Comparison of ENCODE assay signal across 23 cellular contexts in the genomic region with DNA sequence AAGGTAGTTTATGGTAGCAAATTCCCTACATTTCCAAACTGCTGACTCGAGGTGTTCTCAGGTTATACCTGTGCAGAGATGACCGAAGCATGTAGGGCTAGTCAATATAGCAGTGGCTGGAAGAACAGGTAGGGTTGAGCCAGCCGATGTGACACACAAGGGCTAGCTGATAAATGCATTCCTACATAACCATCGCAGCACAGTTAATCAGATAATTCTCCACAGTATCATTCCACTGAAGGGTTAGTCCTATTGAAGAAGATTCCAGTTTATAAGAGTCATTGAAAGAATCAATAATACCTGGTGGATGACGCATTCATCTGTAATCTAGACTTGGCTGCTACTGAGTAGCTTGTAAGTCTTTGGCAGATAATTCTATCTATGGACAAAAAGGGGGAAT.
A peak's percentile ranks its signal among the peaks of the same experiment; 100 is the strongest.
DNase-seq lines count a peak whose midpoint lies in the region; ATAC-seq, FAIRE-seq and TF ChIP-seq lines count a peak whose summit lies in the region.
"Had no signal": no experiment of that assay in that cellular context is flagged by ENCODE, and none has a peak within 500 bp of the region (broad histone marks: within the 10 kb centered on the region; RNA-seq: fewer than 3 reads in every experiment).

No MANE protein-coding gene starts in this region.

- H4K20me1 ChIP-seq in PC-3 (ENCODE audit: low read length), result no peaks in the 10 kb centered on the region

- H2AK5ac ChIP-seq in trophoblast cell (ENCODE audit: low read length), result no peak overlapping the region

- H4K12ac ChIP-seq in trophoblast cell (ENCODE audit: low read depth, low read length), result no peak overlapping the region

- no peaks in the 10 kb centered on the region for H3F3A ChIP-seq in PC-3 (ENCODE audit: low read length, unreplicated experiment)

- ATAC-seq in PC-3, result peak; percentile 93
- ATAC-seq: psoas muscle; stimulated activated effector memory CD8-positive, alpha-beta T cell treated with anti-CD3 and anti-CD28 coated beads, Interleukin-12 subunit alpha, Interleukin-12 subunit beta, amount 100 ng/mL, for 72 hours had no signal

- H3K9me2 ChIP-seq in PC-3 (replicated peaks; ENCODE audit: low read length), result no peaks in the 10 kb centered on the region

- WGBS in trophoblast cell (ENCODE audit: extremely low coverage, insufficient coverage, insufficient read length), result no CpG with 5 or more reads among the region's 5 CpGs

- no peak overlapping the region for H4K8ac ChIP-seq in trophoblast cell (ENCODE audit: low read depth, low read length)

- intact Hi-C loops in PC-3 (cut with micrococcal nuclease), result no loop called here

- H3K23ac ChIP-seq in trophoblast cell (ENCODE audit: low read length), result no peak overlapping the region

- no peak overlapping the region for H2AFZ ChIP-seq in PC-3 (ENCODE audit: low read length)
- no peak overlapping the region for H2AFZ ChIP-seq in trophoblast cell (ENCODE audit: insufficient read depth, low read length, poor library complexity)

- POLR2A ChIA-PET in PC-3 (lab: Charles Lee; ENCODE audit: unreplicated experiment), result no interaction called here

- no peak overlapping the region for H2BK12ac ChIP-seq in trophoblast cell (ENCODE audit: low read length)

- H3K36me3 ChIP-seq in PC-3 (ENCODE audit: low read depth, low read length) (no peaks in the 10 kb centered on the region), bronchial epithelial cell (ENCODE audit: control insufficient read depth, insufficient read depth, low read length) (no peaks in the 10 kb centered on the region), trophoblast cell (ENCODE audit: control insufficient read depth in 1 of 2, insufficient read depth in 2 of 2, low read length in 2 of 2) (no peaks in the 10 kb centered on the region)

- no peak overlapping the region for H3K4ac ChIP-seq in trophoblast cell (ENCODE audit: low read depth, low read length)

- peak overlapping the region; percentile 43 for H3K4me2 ChIP-seq in PC-3 (ENCODE audit: low read length)
- no peak overlapping the region for H3K4me2 ChIP-seq in trophoblast cell (ENCODE audit: low read length)

- H3K27ac ChIP-seq in PC-3 (ENCODE audit: low read length) (peak overlapping the region; percentile 81), trophoblast cell (ENCODE audit: low read depth, low read length) (no peak overlapping the region)
- H3K27ac ChIP-seq: dorsolateral prefrontal cortex, psoas muscle had no signal

- no peaks in the 10 kb centered on the region for H3K79me1 ChIP-seq in trophoblast cell (ENCODE audit: low read length)

- no peak overlapping the region for H4K91ac ChIP-seq in trophoblast cell (ENCODE audit: low read depth, low read length)

- no peaks in the 10 kb centered on the region for H3K79me2 ChIP-seq in PC-3 (ENCODE audit: low read length)
- H3K79me2 ChIP-seq in trophoblast cell (ENCODE audit: control insufficient read depth, insufficient read depth, low read length, poor library complexity), result no peaks in the 10 kb centered on the region

- H2BK5ac ChIP-seq in trophoblast cell (ENCODE audit: low read depth, low read length, poor library complexity), result no peak overlapping the region

- H3K4me1 ChIP-seq in PC-3 (ENCODE audit: insufficient read depth, low read length), result peaks cover 68% of the 10 kb centered on the region
- H3K4me1 ChIP-seq in trophoblast cell (ENCODE audit: control insufficient read depth in 1 of 2, insufficient read depth in 2 of 2, low read length in 2 of 2), result peaks cover 0 to 3% of the 10 kb centered on the region in 2 experiments
- H3K4me1 ChIP-seq: psoas muscle had no signal

- H3K4me3 ChIP-seq in PC-3 (ENCODE audit: low read length), result no peak overlapping the region
- no peak overlapping the region for H3K4me3 ChIP-seq in bronchial epithelial cell (ENCODE audit: low read depth, low read length)
- no peak overlapping the region for H3K4me3 ChIP-seq in trophoblast cell (ENCODE audit: low read depth, low read length)
- H3K4me3 ChIP-seq: dorsolateral prefrontal cortex, lung, psoas muscle had no signal

- H2BK120ac ChIP-seq in trophoblast cell (ENCODE audit: insufficient read depth, low read length, poor library complexity), result no peak overlapping the region

- no peaks in the 10 kb centered on the region for H3K27me3 ChIP-seq in PC-3 (ENCODE audit: low read length)
- no peaks in the 10 kb centered on the region for H3K27me3 ChIP-seq in bronchial epithelial cell (ENCODE audit: control insufficient read depth, insufficient read depth, low read length)
- no peaks in the 10 kb centered on the region for H3K27me3 ChIP-seq in trophoblast cell (ENCODE audit: insufficient read depth, low read length)

- H3K18ac ChIP-seq in trophoblast cell (ENCODE audit: low read length), result no peak overlapping the region

- CTCF ChIA-PET in PC-3 (lab: Charles Lee), result no interaction called here

- BruUV-seq in PC-3 (replicated peaks; lab: Mats Ljungman, UMichigan), result no TSS peak

- TF ChIP-seq CTCF in PC-3 (conservative IDR thresholded peaks at IDR 0.05; ENCODE audit: low read depth, low read length), result no peak
- TF ChIP-seq CTCF in bronchial epithelial cell (IDR thresholded peaks at IDR 0.05; ENCODE audit: insufficient read depth, low read length, severe bottlenecking), result no peak

- no peak overlapping the region for H3K14ac ChIP-seq in trophoblast cell (ENCODE audit: low read length)

- H3K9ac ChIP-seq in PC-3 (ENCODE audit: low read length) (peak overlapping the region; percentile 11; the same call in 1 of the 2 replicates), trophoblast cell (ENCODE audit: low read length) (no peak overlapping the region)

- H3K9me3 ChIP-seq in PC-3 (ENCODE audit: low read length) (no peaks in the 10 kb centered on the region), trophoblast cell (ENCODE audit: insufficient read depth, low read depth, low read length) (no peaks in the 10 kb centered on the region)
- H3K9me3 ChIP-seq: psoas muscle had no signal

- peak; percentile 56 for DNase-seq in ELR (ENCODE audit: low read depth)
- DNase-seq in PC-3, result peak; percentile 95
- peak; percentile 99 for DNase-seq in bronchial epithelial cell (ENCODE audit: low read depth)
- peak; percentile 88 to 94 for DNase-seq in trophoblast cell
- DNase-seq in activated CD4-positive, alpha-beta T cell treated with anti-CD3 and anti-CD28 coated beads, Interleukin-2, amount 50 U/mL, for 1 hour, result no peak
- no peak for DNase-seq in anterior cingulate cortex (lab: John Stamatoyannopoulos, UW)
- no peak for DNase-seq in frontal cortex (ENCODE audit: low spot score in 2 of 2)
- DNase-seq in DMS53 treated with DMSO at 0.1 percent for 48 hours (lab: John Stamatoyannopoulos, UW; ENCODE audit: unreplicated experiment), result no peak
- DNase-seq: activated CD4-positive, alpha-beta memory T cell treated with anti-CD3 and anti-CD28 coated beads for 36 hours; activated CD4-positive, CD25-positive, alpha-beta regulatory T cell; activated effector memory CD4-positive, alpha-beta T cell treated with anti-CD3 and anti-CD28 coated beads, Interleukin-2, amount 50 U/mL, for 16 hours; CD4-positive, alpha-beta T cell; central memory CD4-positive, alpha-beta T cell; dorsolateral prefrontal cortex; HFFc6; IMR-90; kidney; NCI-H510A treated with DMSO at 0.1 percent for 48 hours; psoas muscle; RPMI8226; stimulated activated CD4-positive, alpha-beta T cell treated with anti-CD3 and anti-CD28 coated beads, Interleukin-1b, Interleukin-23, amount 100 ng/mL, for 48 hours had no signal

- FAIRE-seq in bronchial epithelial cell (lab: Jason Lieb, UNC) (peak; percentile 97), frontal cortex (lab: Jason Lieb, UNC) (no peak)
- FAIRE-seq: kidney had no signal

Comparison
In these comparisons a context has a peak if more than half of its experiments do, and no peak if none do; other contexts are left out.
1. DNase-seq: peak in ELR (single experiment), PC-3 (single experiment), bronchial epithelial cell (single experiment) and trophoblast cell (2 of 2); none in activated CD4-positive, alpha-beta T cell treated with anti-CD3 and anti-CD28 coated beads, Interleukin-2, amount 50 U/mL, for 1 hour (single experiment), anterior cingulate cortex (0 of 58), frontal cortex (0 of 2) and DMS53 treated with DMSO at 0.1 percent for 48 hours (single experiment).